ENCODE assay signal across 26 cellular contexts in genomic region chr5:109697339-109697738, GRCh38. TPM values are rescaled to one million over a fixed set of nuclear protein-coding genes. Genes with fewer than 3 reads are reported as not detected.
DNase-seq lines count a peak whose midpoint lies in the region; ATAC-seq and TF ChIP-seq lines count a peak whose summit lies in the region.
"Had no signal": no experiment of that assay in that cellular context is flagged by ENCODE, and none has a peak within 500 bp of the region (broad histone marks: within the 10 kb centered on the region; RNA-seq: fewer than 3 reads in every experiment).

No MANE protein-coding gene starts in this region.

- no peaks in the 10 kb centered on the region for H3K9me3 ChIP-seq in neural progenitor cell (ENCODE audit: low read depth)
- H3K9me3 ChIP-seq: esophagus muscularis mucosa, pancreas, sigmoid colon had no signal

- H3K79me2 ChIP-seq in neural progenitor cell (ENCODE audit: low read depth), result peaks cover 100% of the 10 kb centered on the region

- H3F3A ChIP-seq in neural progenitor cell (ENCODE audit: low read depth), result no peaks in the 10 kb centered on the region

- no peaks in the 10 kb centered on the region for H3K27me3 ChIP-seq in neural progenitor cell
- H3K27me3 ChIP-seq: esophagus muscularis mucosa, pancreas, sigmoid colon had no signal

- CTCF ChIA-PET in activated B cell treated with CpG ODN at 0.5 μM for 24 hours (lab: Charles Lee), result no interaction called here

- no peak overlapping the region for H3K4me2 ChIP-seq in neural progenitor cell
- H3K4me2 ChIP-seq: PC-9 had no signal

- H3K27me3 Mint-ChIP-seq in activated B cell treated with CpG ODN at 0.5 μM for 24 hours, result no peaks in the 10 kb centered on the region
- H3K27me3 Mint-ChIP-seq in mesothelial cell of epicardium (ENCODE audit: low read depth), result peaks cover 2% of the 10 kb centered on the region
- peaks cover 2% of the 10 kb centered on the region for H3K27me3 Mint-ChIP-seq in neural progenitor cell (ENCODE audit: insufficient read depth, low read depth)
- H3K27me3 Mint-ChIP-seq: activated CD4-positive, alpha-beta T cell treated with anti-CD3 and anti-CD28 coated beads, Interleukin-2, amount 10 ng/mL, durations not matched to agents 7 days and 5 days; brain; CD4-positive, alpha-beta memory T cell; effector memory CD8-positive, alpha-beta T cell had no signal

- POLR2A ChIA-PET in activated B cell treated with CpG ODN at 0.5 μM for 24 hours (lab: Charles Lee), result no interaction called here

- H3K9ac ChIP-seq in neural progenitor cell, result no peak overlapping the region

- intact Hi-C loops in activated B cell treated with CpG ODN at 0.5 μM for 24 hours (cut with micrococcal nuclease), result loop anchor here (10.0 kb wide), 1 partner anchor 47 kb away; no protein-coding TSS in a partner anchor

- H4K20me1 ChIP-seq in neural progenitor cell (ENCODE audit: low read depth), result peaks cover 82% of the 10 kb centered on the region

- ATAC-seq in activated B cell treated with CpG ODN at 0.5 μM for 24 hours (ENCODE audit: low read depth) (no peak), GM18909 (IDR thresholded peaks at IDR 0.05; ENCODE audit: poor library complexity, unreplicated experiment) (no peak), GM19463 (IDR thresholded peaks at IDR 0.05; ENCODE audit: unreplicated experiment) (no peak)
- ATAC-seq: effector memory CD8-positive, alpha-beta T cell; pancreas had no signal

- DNase-seq in AG10803 (ENCODE audit: low read depth) (peak; percentile 81), HCEC 1CT (peak; percentile 43), activated B cell treated with CpG ODN at 0.5 μM for 24 hours (no peak), mesothelial cell of epicardium (ENCODE audit: low spot score in 2 of 2, unreplicated experiment in 2 of 2) (no peak), neural progenitor cell (ENCODE audit: low spot score) (no peak)
- DNase-seq: activated CD4-positive, alpha-beta T cell treated with anti-CD3 and anti-CD28 coated beads, Interleukin-2, amount 10 ng/mL, durations not matched to agents 7 days and 5 days; activated CD8-positive, alpha-beta memory T cell treated with anti-CD3 and anti-CD28 coated beads, Interleukin-2, amount 50 U/mL, for 4 hours; CD4-positive, alpha-beta memory T cell; effector memory CD8-positive, alpha-beta T cell; HFFc6; Kasumi-1; mesenchymal stem cell; NCI-H1092 treated with DMSO at 0.1 percent for 48 hours; NCI-H1930; NCI-H345; NCI-H82; pancreas; PC-9; sigmoid colon; substantia nigra; T-helper 2 cell had no signal

- H3K4me1 ChIP-seq in neural progenitor cell, result peaks cover 41% of the 10 kb centered on the region

- H2AFZ ChIP-seq in neural progenitor cell (replicated peaks), result no peak overlapping the region
- H2AFZ ChIP-seq: PC-9 had no signal

- H3K9me3 Mint-ChIP-seq in activated B cell treated with CpG ODN at 0.5 μM for 24 hours (no peaks in the 10 kb centered on the region), mesothelial cell of epicardium (no peaks in the 10 kb centered on the region), neural progenitor cell (peaks cover 35% of the 10 kb centered on the region)
- H3K9me3 Mint-ChIP-seq: activated CD4-positive, alpha-beta T cell treated with anti-CD3 and anti-CD28 coated beads, Interleukin-2, amount 10 ng/mL, durations not matched to agents 7 days and 5 days; CD4-positive, alpha-beta memory T cell; effector memory CD8-positive, alpha-beta T cell; HFFc6; nephron had no signal

- no peak overlapping the region for H3K27ac ChIP-seq in neural progenitor cell
- H3K27ac ChIP-seq: esophagus muscularis mucosa, pancreas, PC-9, sigmoid colon had no signal

- H3K4me3 Mint-ChIP-seq in activated B cell treated with CpG ODN at 0.5 μM for 24 hours (no peak overlapping the region), mesothelial cell of epicardium (no peak overlapping the region), neural progenitor cell (no peak overlapping the region)
- H3K4me3 Mint-ChIP-seq: activated CD4-positive, alpha-beta T cell treated with anti-CD3 and anti-CD28 coated beads, Interleukin-2, amount 10 ng/mL, durations not matched to agents 7 days and 5 days; HFFc6; nephron had no signal

- peak overlapping the region; percentile 92 for H3K27ac Mint-ChIP-seq in activated B cell treated with CpG ODN at 0.5 μM for 24 hours
- peak overlapping the region; percentile 28 for H3K27ac Mint-ChIP-seq in mesothelial cell of epicardium
- H3K27ac Mint-ChIP-seq in neural progenitor cell, result no peak overlapping the region
- H3K27ac Mint-ChIP-seq: activated CD4-positive, alpha-beta T cell treated with anti-CD3 and anti-CD28 coated beads, Interleukin-2, amount 10 ng/mL, durations not matched to agents 7 days and 5 days; HFFc6 had no signal

- H3K36me3 ChIP-seq in neural progenitor cell, result peaks cover 7% of the 10 kb centered on the region
- H3K36me3 ChIP-seq: esophagus muscularis mucosa, pancreas, sigmoid colon had no signal

- peaks cover 98% of the 10 kb centered on the region for H3K4me1 Mint-ChIP-seq in activated B cell treated with CpG ODN at 0.5 μM for 24 hours
- peaks cover 54% of the 10 kb centered on the region for H3K4me1 Mint-ChIP-seq in mesothelial cell of epicardium
- H3K4me1 Mint-ChIP-seq in neural progenitor cell, result peaks cover 21% of the 10 kb centered on the region

- H3K36me3 Mint-ChIP-seq in activated B cell treated with CpG ODN at 0.5 μM for 24 hours (ENCODE audit: low read depth) (peaks cover 11% of the 10 kb centered on the region), mesothelial cell of epicardium (peaks cover 3% of the 10 kb centered on the region), neural progenitor cell (peaks cover 81% of the 10 kb centered on the region)

- H3K4me3 ChIP-seq in AG10803 (ENCODE audit: low read length), result no peak overlapping the region
- no peak overlapping the region for H3K4me3 ChIP-seq in neural progenitor cell
- H3K4me3 ChIP-seq: esophagus muscularis mucosa, pancreas, PC-9, sigmoid colon had no signal

- TF ChIP-seq CTCF in AG10803 (conservative IDR thresholded peaks at IDR 0.05; ENCODE audit: low read length) (no peak), activated B cell treated with CpG ODN at 0.5 μM for 24 hours (IDR thresholded peaks at IDR 0.05) (no peak), mesothelial cell of epicardium (IDR thresholded peaks at IDR 0.05; ENCODE audit: unreplicated experiment) (no peak), neural progenitor cell (IDR thresholded peaks at IDR 0.05) (no peak)

RNA-seq across cellular contexts. Expression of gene MAN2A1, which starts 7.6 kb away (rescaled TPM):
- 42.7 and 48.6 TPM in 2 replicates for total RNA-seq in activated B cell treated with CpG ODN at 0.5 μM for 24 hours
- 19.1 to 21.3 TPM (median 20.0 TPM) in 3 replicates for total RNA-seq in mesothelial cell of epicardium
- 103 and 130 TPM in 2 replicates for total RNA-seq in neural progenitor cell (ENCODE audit: low replicate concordance)

Comparison
In these comparisons a context has a peak if more than half of its experiments do, and no peak if none do; other contexts are left out.
1. DNase-seq: peak in AG10803 (single experiment) and HCEC 1CT (single experiment); none in activated B cell treated with CpG ODN at 0.5 μM for 24 hours (single experiment), mesothelial cell of epicardium (0 of 2) and neural progenitor cell (single experiment).